Comparison of ENCODE assay signal across 15 cellular contexts in the genomic region with DNA sequence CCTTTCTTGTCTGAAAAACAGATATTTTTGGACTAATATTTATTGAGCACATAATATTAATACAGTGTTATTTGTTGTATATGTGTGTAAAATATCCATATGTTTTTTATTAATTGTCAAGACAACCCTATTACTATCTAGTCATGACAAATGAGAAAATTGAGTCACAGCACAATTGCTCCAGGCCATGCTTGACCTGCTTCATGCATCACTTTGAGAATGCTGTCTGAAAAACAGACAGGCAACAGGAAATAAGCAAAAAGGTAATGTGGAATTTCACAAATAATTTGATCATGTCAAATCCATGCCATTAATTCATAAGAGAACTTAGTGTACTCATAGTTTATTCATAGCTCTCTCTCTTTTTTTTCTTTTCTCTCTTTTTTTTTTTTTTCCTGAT.
"Had no signal": no experiment of that assay in that cellular context is flagged by ENCODE, and none has a peak within 500 bp of the region (broad histone marks: within the 10 kb centered on the region; RNA-seq: fewer than 3 reads in every experiment).

No MANE protein-coding gene starts in this region.

- H3K4me3 ChIP-seq: heart right ventricle, sigmoid colon, stomach had no signal

- H3K27ac ChIP-seq: heart right ventricle, parathyroid adenoma, sigmoid colon, stomach, WERI-Rb-1 had no signal

- H3K4me1 ChIP-seq: heart right ventricle, parathyroid adenoma, sigmoid colon, stomach had no signal

- ATAC-seq: activated T-cell treated with anti-CD3 and anti-CD28 coated beads, Interleukin-2, amount 50 U/mL, for 72 hours; heart right ventricle; naive thymus-derived CD4-positive, alpha-beta T cell; stimulated activated effector memory CD8-positive, alpha-beta T cell treated with anti-CD3 and anti-CD28 coated beads, Interleukin-12 subunit alpha, Interleukin-12 subunit beta, amount 100 ng/mL, for 72 hours had no signal

- H3K27me3 ChIP-seq: heart right ventricle, sigmoid colon, stomach had no signal

- FAIRE-seq: frontal cortex had no signal

- DNase-seq: activated CD4-positive, alpha-beta T cell treated with anti-CD3 and anti-CD28 coated beads for 1 hour; activated effector memory CD4-positive, alpha-beta T cell treated with anti-CD3 and anti-CD28 coated beads, Interleukin-2, amount 50 U/mL, for 16 hours; activated T-cell treated with anti-CD3 and anti-CD28 coated beads, Interleukin-2, amount 50 U/mL, for 72 hours; caudate nucleus; erythroblast; heart right ventricle; naive thymus-derived CD4-positive, alpha-beta T cell; sigmoid colon; stimulated activated CD4-positive, alpha-beta T cell treated with anti-CD3 and anti-CD28 coated beads, Interleukin-4, amount 100 ng/mL, for 24 hours; stomach; T-helper 2 cell; WERI-Rb-1 had no signal

- H3K9me3 ChIP-seq: heart right ventricle, sigmoid colon, stomach had no signal

- H3K36me3 ChIP-seq: heart right ventricle, sigmoid colon, stomach, WERI-Rb-1 had no signal
